Comparison of ENCODE assay signal across 8 cellular contexts in genomic region chrX:107324493-107325310, GRCh38.
DNase-seq lines count a peak whose midpoint lies in the region; ATAC-seq and TF ChIP-seq lines count a peak whose summit lies in the region.
"Had no signal": no experiment of that assay in that cellular context is flagged by ENCODE, and none has a peak within 500 bp of the region (broad histone marks: within the 10 kb centered on the region; RNA-seq: fewer than 3 reads in every experiment).

No MANE protein-coding gene starts in this region.

- H3K4me3 Mint-ChIP-seq in nephron progenitor cell: peak overlapping the region; percentile 42

- no peaks in the 10 kb centered on the region for H3K36me3 Mint-ChIP-seq in nephron progenitor cell (ENCODE audit: low read depth)

- no peaks in the 10 kb centered on the region for H3K4me1 Mint-ChIP-seq in nephron progenitor cell

- H3K9me3 Mint-ChIP-seq in nephron progenitor cell: peaks cover 14% of the 10 kb centered on the region

- peaks cover 11% of the 10 kb centered on the region for H3K27me3 Mint-ChIP-seq in nephron progenitor cell (ENCODE audit: low read depth, poor library complexity)

- DNase-seq in H4 (ENCODE audit: low spot score): peak; percentile 16
- DNase-seq in NCI-H526 treated with DMSO at 0.1 percent for 48 hours (lab: John Stamatoyannopoulos, UW): peak; percentile 18
- peak; percentile 52 for DNase-seq in epithelial cell of esophagus (ENCODE audit: low read depth)
- peak; percentile 90 for DNase-seq in nephron progenitor cell
- no peak for DNase-seq in amniotic stem cell (lab: John Stamatoyannopoulos, UW)

- H3K27ac Mint-ChIP-seq in nephron progenitor cell: no peak overlapping the region

- no peak overlapping the region for H3K4me3 ChIP-seq in epithelial cell of esophagus (ENCODE audit: low read length)
- H3K4me3 ChIP-seq: uterus had no signal

- ATAC-seq in HG03139 (IDR thresholded peaks at IDR 0.05; ENCODE audit: unreplicated experiment): no peak
- ATAC-seq in GM21528 (IDR thresholded peaks at IDR 0.05; ENCODE audit: low FRiP score, unreplicated experiment): no peak

- peak; percentile 33 for TF ChIP-seq CTCF in epithelial cell of esophagus (IDR thresholded peaks at IDR 0.05; ENCODE audit: insufficient read depth, low read depth, low read length, missing control alignments)
- TF ChIP-seq CTCF in nephron progenitor cell (IDR thresholded peaks at IDR 0.05): no peak
